Comparison of ENCODE assay signal across 25 cellular contexts in the genomic region with DNA sequence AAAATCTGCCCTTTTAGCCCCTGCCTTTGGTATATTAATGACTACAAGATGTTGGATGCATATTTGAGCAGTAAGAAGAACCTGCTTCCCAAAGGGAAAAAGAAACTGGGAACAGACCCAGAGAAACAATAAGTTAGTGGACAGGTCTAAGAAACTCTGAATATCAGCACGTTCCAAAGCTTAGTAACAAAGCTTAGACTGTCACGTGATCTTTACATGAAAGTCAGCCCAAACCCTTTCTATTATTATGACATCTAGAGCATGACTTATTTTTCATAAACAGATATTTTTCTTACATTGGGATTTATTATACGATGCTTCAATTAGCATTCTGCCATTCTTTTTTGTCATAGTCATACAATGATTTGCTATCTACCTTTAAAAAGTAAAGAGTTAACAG.
A peak's percentile ranks its signal among the peaks of the same experiment; 100 is the strongest.
DNase-seq lines count a peak whose midpoint lies in the region; ATAC-seq, FAIRE-seq and TF ChIP-seq lines count a peak whose summit lies in the region.
"Had no signal": no experiment of that assay in that cellular context is flagged by ENCODE, and none has a peak within 500 bp of the region (broad histone marks: within the 10 kb centered on the region; RNA-seq: fewer than 3 reads in every experiment).

No MANE protein-coding gene starts in this region.

- H4K20me1 ChIP-seq in HepG2 (ENCODE audit: insufficient read depth, low read length) (no peaks in the 10 kb centered on the region), K562 (replicated peaks; ENCODE audit: control insufficient read depth, insufficient read depth, low read length) (no peaks in the 10 kb centered on the region), Karpas-422 (ENCODE audit: insufficient read depth, low read depth, low read length) (no peaks in the 10 kb centered on the region)

- no peak for FAIRE-seq in HepG2 (lab: Jason Lieb, UNC)
- FAIRE-seq in K562 (lab: Jason Lieb, UNC): no peak
- FAIRE-seq: A204.1, G401.6, GM12892, GM18507, H54, HTR-8/SVneo had no signal

- intact Hi-C loops in HepG2 (cut with micrococcal nuclease; ENCODE audit: unreplicated experiment) (no loop called here), right lobe of liver (cut with DNase I) (no loop called here), K562 (cut with micrococcal nuclease) (no loop called here)

- ATAC-seq in HepG2 (no peak), right lobe of liver (no peak), K562 (no peak)

- H3K36me3 ChIP-seq in HepG2 (replicated peaks in 1 of 2; ENCODE audit: control insufficient read depth in 1 of 2, insufficient read depth in 2 of 2, low read length in 2 of 2): no peaks in the 10 kb centered on the region
- no peaks in the 10 kb centered on the region for H3K36me3 ChIP-seq in right lobe of liver
- no peaks in the 10 kb centered on the region for H3K36me3 ChIP-seq in K562 (ENCODE audit: control insufficient read depth, insufficient read depth, low read length)
- H3K36me3 ChIP-seq in Karpas-422 (ENCODE audit: insufficient read depth, low read length): no peaks in the 10 kb centered on the region
- H3K36me3 ChIP-seq: BE2C had no signal

- POLR2A ChIA-PET in HepG2 (lab: Yijun Ruan, JAX) (no interaction called here), K562 (lab: Yijun Ruan, JAX) (no interaction called here)

- no peak overlapping the region for H3K4me3 ChIP-seq in HepG2 (replicated peaks in 1 of 3; ENCODE audit: insufficient read depth in 1 of 3, low read depth in 2 of 3, low read length in 3 of 3)
- no peak overlapping the region for H3K4me3 ChIP-seq in right lobe of liver
- H3K4me3 ChIP-seq in K562: no peak overlapping the region
- no peak overlapping the region for H3K4me3 ChIP-seq in coronary artery
- H3K4me3 ChIP-seq in Karpas-422 (ENCODE audit: low read length): no peak overlapping the region
- H3K4me3 ChIP-seq: GM23248 had no signal

- no peaks in the 10 kb centered on the region for H3K79me2 ChIP-seq in HepG2 (ENCODE audit: insufficient read depth, low read length)
- H3K79me2 ChIP-seq in K562 (ENCODE audit: control insufficient read depth, insufficient read depth, low read length): no peaks in the 10 kb centered on the region
- H3K79me2 ChIP-seq in Karpas-422 (ENCODE audit: low read length): no peaks in the 10 kb centered on the region

- H3K27ac ChIP-seq in HepG2 (ENCODE audit: extremely low read length, insufficient read depth, low read length) (no peak overlapping the region), right lobe of liver (no peak overlapping the region), K562 (ENCODE audit: extremely low read depth, low read depth, low read length) (no peak overlapping the region), coronary artery (no peak overlapping the region), Karpas-422 (ENCODE audit: low read length) (no peak overlapping the region)
- H3K27ac ChIP-seq: GM23248, HL-60 had no signal

- no peak for TF ChIP-seq EP300 in HepG2 (IDR thresholded peaks at IDR 0.05; ENCODE audit: low read depth in 2 of 2, low read length in 2 of 2)
- no peak for TF ChIP-seq EP300 in HepG2 (CRISPR knock-in tag; IDR thresholded peaks at IDR 0.05; ENCODE audit: borderline replicate concordance)
- no peak for TF ChIP-seq EP300 in K562 (IDR thresholded peaks at IDR 0.05; ENCODE audit: low read length)

- H2AFZ ChIP-seq in HepG2 (ENCODE audit: low read length) (no peak overlapping the region), K562 (ENCODE audit: low read depth, low read length) (no peak overlapping the region), Karpas-422 (ENCODE audit: low read length) (no peak overlapping the region)
- H2AFZ ChIP-seq: GM23248 had no signal

- CTCF ChIA-PET in HepG2 (lab: Yijun Ruan, JAX; ENCODE audit: low intra/inter-chr PET ratio, low total read pairs): no interaction called here
- CTCF ChIA-PET in K562 (lab: Yijun Ruan, JAX; ENCODE audit: low intra/inter-chr PET ratio): no interaction called here

- H3K9me1 ChIP-seq in K562 (ENCODE audit: control insufficient read depth, insufficient read depth, low read length): no peaks in the 10 kb centered on the region

- H3K4me2 ChIP-seq in HepG2 (ENCODE audit: low read depth, low read length) (no peak overlapping the region), K562 (ENCODE audit: insufficient read depth, low read length) (no peak overlapping the region), Karpas-422 (ENCODE audit: low read depth, low read length, poor library complexity, severe bottlenecking) (no peak overlapping the region)

- H3K9me2 ChIP-seq in Karpas-422 (replicated peaks; ENCODE audit: insufficient read depth, low read length): no peaks in the 10 kb centered on the region

- no peak for DNase-seq in HepG2 (ENCODE audit: low spot score)
- no peak for DNase-seq in right lobe of liver
- no peak for DNase-seq in K562 (ENCODE audit: extremely low read depth in 1 of 4, low spot score in 3 of 4)
- DNase-seq in fibroblast of peridontal ligament (ENCODE audit: extremely low read depth): peak; percentile 18
- no peak for DNase-seq in coronary artery (ENCODE audit: low spot score)
- no peak for DNase-seq in Karpas-422
- no peak for DNase-seq in hepatic stellate cell (ENCODE audit: low spot score)
- DNase-seq: ACHN; BE2C; C1 segment of cervical spinal cord; CD4-positive, CD25-positive, alpha-beta regulatory T cell; CD8-positive, alpha-beta memory T cell; COR-L47; DMS 273 treated with DMSO at 0.1 percent for 48 hours; DMS53; DND-41; GM23248; HCEC 1CT had no signal

- peaks cover 17% of the 10 kb centered on the region; the same call in 1 of the 2 replicates for H3K9me3 ChIP-seq in HepG2 (ENCODE audit: low read length)
- H3K9me3 ChIP-seq in right lobe of liver: no peaks in the 10 kb centered on the region
- no peaks in the 10 kb centered on the region; the same call in 1 of the 2 replicates for H3K9me3 ChIP-seq in K562 (replicated peaks; ENCODE audit: control insufficient read depth, insufficient read depth, low read depth, low read length)
- H3K9me3 ChIP-seq in Karpas-422 (ENCODE audit: low read length): peaks cover 11% of the 10 kb centered on the region
- H3K9me3 ChIP-seq: BE2C had no signal

- in situ Hi-C loops in HepG2 (cut with HindIII; ENCODE audit: extremely low pct_ligation_motif_present, low pct_unique_long_range_greater_than_20kb): no loop called here
- in situ Hi-C loops in K562 (cut with MboI): no loop called here

- no peak overlapping the region for H3K9ac ChIP-seq in HepG2 (ENCODE audit: insufficient read depth, low read depth, low read length)
- no peak overlapping the region for H3K9ac ChIP-seq in K562 (ENCODE audit: insufficient read depth in 1 of 2, low read depth in 2 of 2, low read length in 2 of 2)
- H3K9ac ChIP-seq in Karpas-422 (ENCODE audit: low read length): no peak overlapping the region
- H3K9ac ChIP-seq: GM23248 had no signal

- TF ChIP-seq CTCF in HepG2 (CRISPR knock-in tag; IDR thresholded peaks at IDR 0.05) (no peak), right lobe of liver (IDR thresholded peaks at IDR 0.05) (no peak), K562 (IDR thresholded peaks at IDR 0.05 in 2 of 3, conservative IDR thresholded peaks at IDR 0.05 in 1 of 3; ENCODE audit: insufficient read depth in 2 of 3, low read depth in 1 of 3, low read length in 3 of 3) (no peak), coronary artery (IDR thresholded peaks at IDR 0.05) (no peak)

- BruUV-seq in HepG2 (replicated peaks; lab: Mats Ljungman, UMichigan) (no TSS peak), K562 (replicated peaks; lab: Mats Ljungman, UMichigan) (no TSS peak)

- no peak for TF ChIP-seq RAD21 in HepG2 (CRISPR knock-in tag; IDR thresholded peaks at IDR 0.05)
- no peak for TF ChIP-seq RAD21 in K562 (CRISPR knock-in tag; conservative IDR thresholded peaks at IDR 0.05 in 1 of 2, IDR thresholded peaks at IDR 0.05 in 1 of 2)

- TF ChIP-seq POLR2A in HepG2 (IDR thresholded peaks at IDR 0.05; ENCODE audit: insufficient read depth in 1 of 2, low read depth in 2 of 2, low read length in 2 of 2) (no peak), right lobe of liver (IDR thresholded peaks at IDR 0.05) (no peak), K562 (conservative IDR thresholded peaks at IDR 0.05) (no peak)

- 29% methylated on average over 3 of the region's 3 CpGs for WGBS in HepG2 (ENCODE audit: low lambda C conversion rate)
- WGBS in right lobe of liver (ENCODE audit: insufficient coverage, low coverage, low lambda C conversion rate, missing lambda C conversion rate): 52% methylated on average over 3 of the region's 3 CpGs
- 0% methylated on average over 3 of the region's 3 CpGs for WGBS in K562 (ENCODE audit: insufficient coverage, low coverage, missing lambda C conversion rate)

- H3K27me3 ChIP-seq in HepG2 (ENCODE audit: control insufficient read depth in 1 of 2, insufficient read depth in 2 of 2, low read length in 2 of 2) (no peaks in the 10 kb centered on the region), right lobe of liver (no peaks in the 10 kb centered on the region), K562 (ENCODE audit: control insufficient read depth in 2 of 2, insufficient read depth in 2 of 2, low read length in 2 of 2) (no peaks in the 10 kb centered on the region), Karpas-422 (ENCODE audit: low read length) (no peaks in the 10 kb centered on the region)
- H3K27me3 ChIP-seq: BE2C had no signal

- H3K4me1 ChIP-seq in HepG2 (ENCODE audit: insufficient read depth, low read length): no peaks in the 10 kb centered on the region
- H3K4me1 ChIP-seq in right lobe of liver: no peaks in the 10 kb centered on the region
- no peaks in the 10 kb centered on the region for H3K4me1 ChIP-seq in K562 (replicated peaks in 1 of 2; ENCODE audit: control insufficient read depth in 2 of 2, insufficient read depth in 2 of 2, low read length in 2 of 2)
- H3K4me1 ChIP-seq in Karpas-422 (ENCODE audit: low read length): no peaks in the 10 kb centered on the region
- H3K4me1 ChIP-seq: BE2C had no signal

TF ChIP-seq in K562, 482 proteins besides CTCF, POLR2A, EP300 and RAD21 (continues in another document):
- TF ChIP-seq TFE3 (CRISPR knock-in tag; IDR thresholded peaks at IDR 0.05) (peak; percentile 85), SMAD2 (IDR thresholded peaks at IDR 0.05; ENCODE audit: low read depth, low read length) (no peak)

Comparison
In these comparisons a context has a peak if more than half of its experiments do, and no peak if none do; other contexts are left out.
1. Of the 241 proteins assayed by ChIP-seq in both HepG2 and K562: peak only in HepG2: RAD51; only in K562: TFE3; in both: none; in neither: 238; mixed calls (peak in some experiments, not most) for 1.